In the genomic region with DNA sequence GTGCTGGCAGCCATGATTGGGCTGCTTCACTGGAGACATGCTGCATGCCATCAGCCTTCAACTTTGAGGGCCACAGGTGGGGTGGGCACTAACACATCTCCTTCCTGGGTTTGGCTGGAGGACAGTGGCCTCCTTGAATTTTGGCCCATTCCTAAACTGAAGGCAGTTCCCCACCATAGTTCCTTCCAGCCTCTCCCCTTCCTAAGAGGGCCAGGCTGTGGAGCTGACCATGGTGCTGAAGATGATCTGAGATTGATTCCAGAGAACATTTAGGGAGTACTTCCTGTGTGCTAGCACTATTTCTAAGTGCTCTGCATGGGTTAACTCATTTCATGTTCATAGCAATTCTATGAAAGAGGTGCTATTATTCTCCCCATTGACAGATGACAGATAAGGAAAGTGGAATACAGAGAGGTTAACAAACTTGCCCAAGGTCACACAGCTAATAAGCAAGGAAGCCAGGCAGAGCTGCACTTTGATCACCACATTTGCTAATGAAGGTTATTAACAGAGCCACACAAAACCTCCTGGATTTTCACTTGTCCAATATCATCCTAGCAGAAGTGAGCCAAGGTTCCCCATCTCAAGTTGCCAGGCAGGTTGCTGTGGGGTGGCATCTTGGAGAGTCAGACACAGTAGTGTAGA, we compare ENCODE assay signal across 9 cellular contexts.
DNase-seq lines count a peak whose midpoint lies in the region; ATAC-seq and TF ChIP-seq lines count a peak whose summit lies in the region.
"Had no signal": no experiment of that assay in that cellular context is flagged by ENCODE, and none has a peak within 500 bp of the region (broad histone marks: within the 10 kb centered on the region; RNA-seq: fewer than 3 reads in every experiment).

No MANE protein-coding gene starts in this region.

- H3K4me1 ChIP-seq in Karpas-422 (ENCODE audit: low read length) (peaks cover 3% of the 10 kb centered on the region; the same call in 1 of the 2 replicates), adrenal gland (replicated peaks in 1 of 2) (no peaks in the 10 kb centered on the region)

- no peak overlapping the region for H3K9ac ChIP-seq in Karpas-422 (ENCODE audit: low read length)
- H3K9ac ChIP-seq: KMS-11 had no signal

- H3K9me3 ChIP-seq in Karpas-422 (ENCODE audit: low read length) = no peaks in the 10 kb centered on the region
- H3K9me3 ChIP-seq in adrenal gland (replicated peaks in 1 of 3) = no peaks in the 10 kb centered on the region

- H3K4me2 ChIP-seq in Karpas-422 (ENCODE audit: low read depth, low read length, poor library complexity, severe bottlenecking) = no peak overlapping the region
- H3K4me2 ChIP-seq: KMS-11 had no signal

- intact Hi-C loops in adrenal gland (cut with DNase I) = no loop called here

- no peak for TF ChIP-seq POLR2A in adrenal gland (IDR thresholded peaks at IDR 0.05)

- H3K36me3 ChIP-seq in Karpas-422 (ENCODE audit: insufficient read depth, low read length) = no peaks in the 10 kb centered on the region
- no peaks in the 10 kb centered on the region for H3K36me3 ChIP-seq in adrenal gland (replicated peaks in 1 of 2)

- no peak overlapping the region for H3K4me3 ChIP-seq in Karpas-422 (ENCODE audit: low read length)
- no peak overlapping the region for H3K4me3 ChIP-seq in adrenal gland

- no peaks in the 10 kb centered on the region for H4K20me1 ChIP-seq in Karpas-422 (ENCODE audit: insufficient read depth, low read depth, low read length)

- H3K9me2 ChIP-seq in Karpas-422 (replicated peaks; ENCODE audit: insufficient read depth, low read length) = no peaks in the 10 kb centered on the region

- DNase-seq in EL (peak; percentile 50), Karpas-422 (peak; percentile 83), adrenal gland (peak in 6 of 7 donors; percentile 23 to 47 (median 32)), kidney glomerular epithelial cell (lab: John Stamatoyannopoulos, UW) (peak; percentile 10), NOMO-1 treated with DMSO at 0.1 percent for 48 hours (lab: John Stamatoyannopoulos, UW; ENCODE audit: unreplicated experiment) (no peak), NCI-H2227 (lab: John Stamatoyannopoulos, UW; ENCODE audit: unreplicated experiment) (no peak)
- no peak for DNase-seq in activated CD4-positive, CD25-positive, alpha-beta regulatory T cell (lab: John Stamatoyannopoulos, UW)

- no peaks in the 10 kb centered on the region for H3K79me2 ChIP-seq in Karpas-422 (ENCODE audit: low read length)

- no peak overlapping the region for H2AFZ ChIP-seq in Karpas-422 (ENCODE audit: low read length)

- ATAC-seq in GM18868 (IDR thresholded peaks at IDR 0.05; ENCODE audit: unreplicated experiment) = no peak

- H3K27ac ChIP-seq in Karpas-422 (ENCODE audit: low read length) (no peak overlapping the region), adrenal gland (no peak overlapping the region)
- H3K27ac ChIP-seq: KMS-11 had no signal

- H3K27me3 ChIP-seq in Karpas-422 (ENCODE audit: low read length) = no peaks in the 10 kb centered on the region
- H3K27me3 ChIP-seq in adrenal gland = no peaks in the 10 kb centered on the region

- TF ChIP-seq CTCF in adrenal gland (IDR thresholded peaks at IDR 0.05) = no peak

Comparison
In these comparisons a context has a peak if more than half of its experiments do, and no peak if none do; other contexts are left out.
1. DNase-seq: peak in EL (single experiment), Karpas-422 (single experiment), adrenal gland (6 of 7) and kidney glomerular epithelial cell (single experiment); none in NOMO-1 treated with DMSO at 0.1 percent for 48 hours (single experiment), activated CD4-positive, CD25-positive, alpha-beta regulatory T cell (0 of 4) and NCI-H2227 (single experiment).